Comparison of ENCODE assay signal across 8 cellular contexts in the genomic region with DNA sequence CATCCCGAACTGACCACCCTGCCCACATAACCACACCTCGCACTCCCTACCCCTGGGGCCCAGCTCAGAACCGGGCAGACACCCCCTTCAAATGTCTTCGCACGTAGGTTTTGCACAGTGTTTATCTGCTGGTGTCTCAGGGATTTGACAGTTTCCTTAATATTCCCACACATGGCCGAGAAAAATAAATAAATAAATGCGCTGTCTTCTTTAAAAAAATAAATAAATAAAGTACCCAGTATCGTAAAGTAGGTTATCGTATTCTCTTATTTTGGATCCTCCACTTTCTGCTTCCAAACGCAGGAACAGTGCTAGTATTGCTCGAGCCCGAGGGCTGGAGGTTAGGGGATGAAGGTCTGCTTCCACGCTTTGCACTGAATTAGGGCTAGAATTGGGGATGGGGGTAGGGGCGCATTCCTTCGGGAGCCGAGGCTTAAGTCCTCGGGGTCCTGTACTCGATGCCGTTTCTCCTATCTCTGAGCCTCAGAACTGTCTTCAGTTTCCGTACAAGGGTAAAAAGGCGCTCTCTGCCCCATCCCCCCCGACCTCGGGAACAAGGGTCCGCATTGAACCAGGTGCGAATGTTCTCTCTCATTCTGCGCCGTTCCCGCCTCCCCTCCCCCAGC. TPM values are rescaled to one million over a fixed set of nuclear protein-coding genes. Genes with fewer than 3 reads are reported as not detected.
DNase-seq lines count a peak whose midpoint lies in the region; ATAC-seq and TF ChIP-seq lines count a peak whose summit lies in the region.

No MANE protein-coding gene starts in this region.

- 0 out of 2 replicates have a peak, but pooled peaks cover 7% of the 10 kb centered on the region for H4K20me1 ChIP-seq in GM23338 (replicated peaks; ENCODE audit: insufficient read depth)

- H3K4me3 Mint-ChIP-seq in GM23338 (peak overlapping the region; percentile 92), T-helper 17 cell (peak overlapping the region; percentile 91)

- H3K4me1 ChIP-seq in GM23338 (ENCODE audit: insufficient read depth) (peaks cover 23% of the 10 kb centered on the region), psoas muscle (peaks cover 30% of the 10 kb centered on the region)

- DNase-seq in AG10803 (ENCODE audit: low read depth) = no peak
- no peak for DNase-seq in GM23338 (ENCODE audit: low spot score)
- DNase-seq in T-helper 17 cell = no peak
- peak; percentile 57 for DNase-seq in fibroblast of peridontal ligament (ENCODE audit: extremely low read depth)
- DNase-seq in psoas muscle = no peak
- no peak for DNase-seq in Ammon's horn (ENCODE audit: low spot score)
- DNase-seq in effector CD8-positive, alpha-beta T cell (lab: John Stamatoyannopoulos, UW) = no peak

- H3F3A ChIP-seq in GM23338 (replicated peaks; ENCODE audit: low read depth) = peaks cover 39% of the 10 kb centered on the region

- intact Hi-C loops in psoas muscle (cut with DNase I) = loop anchor here (1.0 to 5.0 kb wide), 4 partner anchors 19 to 101 kb away; partner anchors contain the start of gene TMED10 (in 1 of the 2)

- WGBS in psoas muscle, 3 donors = 0 to 1% (median 0%) methylated on average over 25 to 28 of the region's 28 CpGs

- peak overlapping the region; percentile 93; the same call in 1 of the 2 replicates for H3K27ac ChIP-seq in GM23338 (ENCODE audit: low read depth)
- H3K27ac ChIP-seq in psoas muscle = peak overlapping the region; percentile 98

- H3K9me3 Mint-ChIP-seq in GM23338 = no peaks in the 10 kb centered on the region; the same call in 2 of the 3 replicates

- H3K36me3 ChIP-seq in GM23338 (ENCODE audit: insufficient read depth) = 0 out of 2 replicates have a peak, but pooled peaks cover 12% of the 10 kb centered on the region
- peaks cover 3 to 25% of the 10 kb centered on the region in 2 donors for H3K36me3 ChIP-seq in psoas muscle (ENCODE audit: insufficient read depth in 1 of 2, low read depth in 1 of 2)

- H3K27me3 Mint-ChIP-seq in GM23338 (ENCODE audit: insufficient read depth, low read depth, poor library complexity) (peaks cover 54% of the 10 kb centered on the region), T-helper 17 cell (peaks cover 15% of the 10 kb centered on the region)

- no peaks in the 10 kb centered on the region for H3K9me2 ChIP-seq in GM23338 (ENCODE audit: insufficient read depth)

- H3K27me3 ChIP-seq in GM23338 (ENCODE audit: insufficient read depth) = peaks cover 41% of the 10 kb centered on the region
- no peaks in the 10 kb centered on the region for H3K27me3 ChIP-seq in psoas muscle (ENCODE audit: insufficient read depth in 3 of 3, low read length in 2 of 3)

- TF ChIP-seq CTCF in AG10803 (conservative IDR thresholded peaks at IDR 0.05; ENCODE audit: low read length) = no peak
- no peak for TF ChIP-seq CTCF in GM23338 (conservative IDR thresholded peaks at IDR 0.05; ENCODE audit: low read depth in 2 of 2)
- TF ChIP-seq CTCF in psoas muscle (IDR thresholded peaks at IDR 0.05) = no peak

- peak overlapping the region; percentile 100 for H3K27ac Mint-ChIP-seq in GM23338
- peak overlapping the region; percentile 98 for H3K27ac Mint-ChIP-seq in T-helper 17 cell

- H3K4me1 Mint-ChIP-seq in GM23338 (peaks cover 33% of the 10 kb centered on the region), T-helper 17 cell (peaks cover 52% of the 10 kb centered on the region)

- no peaks in the 10 kb centered on the region for H3K9me3 ChIP-seq in T-helper 17 cell (ENCODE audit: control insufficient read depth, low read length, poor library complexity, severe bottlenecking)
- no peaks in the 10 kb centered on the region for H3K9me3 ChIP-seq in psoas muscle

- H3K79me2 ChIP-seq in GM23338 (replicated peaks; ENCODE audit: insufficient read depth) = peaks cover 18% of the 10 kb centered on the region

- peak overlapping the region; percentile 97 for H3K4me2 ChIP-seq in GM23338

- H2AFZ ChIP-seq in GM23338 = peak overlapping the region; percentile 44

- H3K36me3 Mint-ChIP-seq in GM23338 (ENCODE audit: low read depth) (peaks cover 31% of the 10 kb centered on the region), T-helper 17 cell (ENCODE audit: low read depth) (peaks cover 16% of the 10 kb centered on the region)

- ATAC-seq in GM23338 (no peak; the same call in 2 of the 3 replicates), T-helper 17 cell (no peak), psoas muscle (no peak), HG02623 (IDR thresholded peaks at IDR 0.05; ENCODE audit: unreplicated experiment) (no peak)

- H3K4me3 ChIP-seq in AG10803 (ENCODE audit: low read length) = peak overlapping the region; percentile 78
- H3K4me3 ChIP-seq in GM23338 = peak overlapping the region; percentile 99
- peak overlapping the region; percentile 83 for H3K4me3 ChIP-seq in psoas muscle

TF ChIP-seq in GM23338, 12 proteins besides CTCF, POLR2A, EP300 and RAD21:
- TF ChIP-seq STAT1 (IDR thresholded peaks at IDR 0.05; ENCODE audit: unreplicated experiment) (no peak), EZH2 (IDR thresholded peaks at IDR 0.05; ENCODE audit: low read depth, unreplicated experiment) (peak; percentile 38)
TF ChIP-seq in GM23338: peak in this region for 1.

RNA-seq across cellular contexts. Expression of gene FOS, which starts 0.7 kb away (rescaled TPM):
- total RNA-seq in GM23338 (2014; rRNA removed; shearing (Covaris generic)) = 39.7 and 47.3 TPM in 2 replicates
- 48.6 and 54.8 TPM in 2 replicates for polyA plus RNA-seq in GM23338 (2016; fragmentation: Nextera tagmentation; extraction: Ambion mirVana)
- 1,000 to 10,000 TPM; 2,179 to 4,074 TPM for total RNA-seq in T-helper 17 cell
- total RNA-seq in psoas muscle = 100 to 1,000 TPM in 2 of 4 donors, 10 to 100 TPM in 2; 20.7 to 279 (median 95.1) TPM
- 10 to 100 TPM; 15.5 to 51.0 (median 33.8) TPM for polyA plus RNA-seq in psoas muscle

Comparison
In these comparisons a context has a peak if more than half of its experiments do, and no peak if none do; other contexts are left out.
1. RNA of gene FOS, which starts 0.7 kb away (total RNA-seq): 2,179 to 4,074 TPM in T-helper 17 cell; 20.7 to 279 TPM in psoas muscle and 39.7 to 47.3 TPM in GM23338; every median in the first group is over 4 times any median in the second.
2. Peak in every context shown above with its lines, with median percentiles within 50 percentile points of each other: H3K4me3 ChIP-seq.